Comparison of ENCODE assay signal across 9 cellular contexts in genomic region chr3:46966811-46967210, GRCh38. TPM values are rescaled to one million over a fixed set of nuclear protein-coding genes. Genes with fewer than 3 reads are reported as not detected.
DNase-seq lines count a peak whose midpoint lies in the region; ATAC-seq and TF ChIP-seq lines count a peak whose summit lies in the region.
"Had no signal": no experiment of that assay in that cellular context is flagged by ENCODE, and none has a peak within 500 bp of the region (broad histone marks: within the 10 kb centered on the region; RNA-seq: fewer than 3 reads in every experiment).

No MANE protein-coding gene starts in this region.

- peak overlapping the region; percentile 56; the same call in 1 of the 2 replicates for H3K4me2 ChIP-seq in OCI-LY1 (ENCODE audit: low read length)

- peaks cover 40% of the 10 kb centered on the region for H3K36me3 ChIP-seq in OCI-LY1 (ENCODE audit: insufficient read depth, low read length)
- H3K36me3 ChIP-seq in endodermal cell (ENCODE audit: control insufficient read depth, insufficient read depth, low read length), result peaks cover 51% of the 10 kb centered on the region

- H2AFZ ChIP-seq in OCI-LY1 (ENCODE audit: low read length), result no peak overlapping the region

- peak overlapping the region; percentile 11 for H3K4me3 ChIP-seq in OCI-LY1 (ENCODE audit: low read depth, low read length, poor library complexity, severe bottlenecking)
- no peak overlapping the region for H3K4me3 ChIP-seq in endodermal cell (ENCODE audit: low read length)

- POLR2A ChIA-PET in GM10248 (lab: Yijun Ruan, JAX), result interaction anchor here (0.6 kb wide), 1 partner anchor 13 kb away, joined by 3 read pairs; no protein-coding TSS in a partner anchor

- CTCF ChIA-PET in GM10248 (lab: Yijun Ruan, JAX), result interaction anchor here (1.3 to 3.0 kb wide), 6 partner anchors 8 to 24 kb away, joined by 3 to 14 read pairs (median 4); partner anchors contain the start of gene CCDC12

- H3K79me2 ChIP-seq in OCI-LY1 (ENCODE audit: insufficient read depth, low read length), result peaks cover 82% of the 10 kb centered on the region

- H3K4me1 ChIP-seq in OCI-LY1 (ENCODE audit: insufficient read depth, low read length, severe bottlenecking), result peaks cover 72% of the 10 kb centered on the region
- H3K4me1 ChIP-seq in endodermal cell (ENCODE audit: control insufficient read depth, insufficient read depth, low read length), result peaks cover 9% of the 10 kb centered on the region

- peaks cover 11% of the 10 kb centered on the region for H3K9me3 Mint-ChIP-seq in endodermal cell
- no peaks in the 10 kb centered on the region for H3K9me3 Mint-ChIP-seq in HFFc6

- DNase-seq in GM10248 (ENCODE audit: extremely low spot score) (no peak), endodermal cell (no peak), posterior vena cava (ENCODE audit: low spot score) (peak; percentile 49), HFFc6 (no peak)
- DNase-seq: H7, NCI-H1092 had no signal

- H3K27me3 Mint-ChIP-seq in endodermal cell (ENCODE audit: insufficient read depth), result no peaks in the 10 kb centered on the region
- H3K27me3 Mint-ChIP-seq in HFFc6 (ENCODE audit: insufficient read depth), result no peaks in the 10 kb centered on the region; the same call in 1 of the 2 replicates

- no peaks in the 10 kb centered on the region for H3K9me3 ChIP-seq in OCI-LY1 (ENCODE audit: low read length)
- H3K9me3 ChIP-seq in endodermal cell (ENCODE audit: control insufficient read depth, low read length), result peaks cover 7% of the 10 kb centered on the region

- peak overlapping the region; percentile 51 for H3K27ac ChIP-seq in OCI-LY1 (ENCODE audit: low read depth, low read length, poor library complexity, severe bottlenecking)
- H3K27ac ChIP-seq in endodermal cell (ENCODE audit: low read depth, low read length), result no peak overlapping the region

- H3K4me1 Mint-ChIP-seq in endodermal cell (peaks cover 41% of the 10 kb centered on the region), HFFc6 (ENCODE audit: low read depth) (peaks cover 60% of the 10 kb centered on the region)

- H3K27ac Mint-ChIP-seq in endodermal cell, result peak overlapping the region; percentile 78
- no peak overlapping the region; the same call in 1 of the 2 replicates for H3K27ac Mint-ChIP-seq in HFFc6

- H3K27me3 ChIP-seq in OCI-LY1 (ENCODE audit: insufficient read depth, low read length) (no peaks in the 10 kb centered on the region), endodermal cell (ENCODE audit: control insufficient read depth, insufficient read depth, low read length, poor library complexity, severe bottlenecking) (no peaks in the 10 kb centered on the region)

- H3K9ac ChIP-seq in OCI-LY1 (ENCODE audit: low read length) (peak overlapping the region; percentile 19; the same call in 1 of the 2 replicates), endodermal cell (ENCODE audit: extremely low read depth, low read length, poor library complexity, severe bottlenecking) (no peak overlapping the region)

- no peaks in the 10 kb centered on the region for H3F3A ChIP-seq in OCI-LY1 (ENCODE audit: insufficient read depth, low read length)

- no peaks in the 10 kb centered on the region for H4K20me1 ChIP-seq in OCI-LY1 (ENCODE audit: insufficient read depth, low read length)

- no peaks in the 10 kb centered on the region for H3K9me2 ChIP-seq in OCI-LY1 (ENCODE audit: low read depth, low read length)

- 93 to 100% methylated on average over 4 to 5 of the region's 5 CpGs for WGBS in endodermal cell (ENCODE audit: insufficient coverage in 1 of 2, insufficient read length in 1 of 2), 2 experiments

- H3K36me3 Mint-ChIP-seq in endodermal cell (ENCODE audit: low read depth) (peaks cover 37% of the 10 kb centered on the region), HFFc6 (ENCODE audit: low read depth) (peaks cover 7% of the 10 kb centered on the region; the same call in 1 of the 2 replicates)

- H3K4me3 Mint-ChIP-seq in endodermal cell (no peak overlapping the region), HFFc6 (no peak overlapping the region)

- TF ChIP-seq CTCF in GM10248 (IDR thresholded peaks at IDR 0.05; ENCODE audit: control extremely low read depth, extremely low read depth, low read depth, missing control alignments), result peak; percentile 9
- TF ChIP-seq CTCF in OCI-LY1 (IDR thresholded peaks at IDR 0.05; ENCODE audit: low read length), result peak; percentile 31; the same call in 1 of the 2 replicates
- TF ChIP-seq CTCF in endodermal cell (conservative IDR thresholded peaks at IDR 0.05), result peak; percentile 44
- TF ChIP-seq CTCF in HFFc6 (IDR thresholded peaks at IDR 0.05), result no peak

- intact Hi-C loops in posterior vena cava (cut with DNase I), result no loop called here

- ATAC-seq in GM21737 (IDR thresholded peaks at IDR 0.05; ENCODE audit: unreplicated experiment) (no peak), HG02884 (IDR thresholded peaks at IDR 0.05; ENCODE audit: unreplicated experiment) (no peak)

RNA-seq across cellular contexts. Expression of gene CCDC12, which starts 9.7 kb away (rescaled TPM):
- 10 to 100 TPM; 46.7 to 47.8 TPM for total RNA-seq in endodermal cell
- polyA plus RNA-seq in endodermal cell (2013, experiment 1 of 2), result 44.4 TPM
- polyA plus RNA-seq in endodermal cell (2013, experiment 2 of 2), result 41.1 TPM
- total RNA-seq in posterior vena cava, result 10 to 100 TPM; 21.5 to 26.0 TPM
- total RNA-seq in HFFc6 (2021; fragmentation: NEBNext Ultra II Directional; extraction: Animal tissue kit (Norgen Biotek cat#: 25700)), result 10 to 100 TPM; 21.3 to 27.9 (median 27.2) TPM

RNA-seq across cellular contexts. Expression of gene NBEAL2, which starts 12.7 kb away (rescaled TPM):
- total RNA-seq in endodermal cell, result 10 to 100 TPM; 59.2 to 64.0 TPM
- polyA plus RNA-seq in endodermal cell (2013, experiment 1 of 2), result 22.9 TPM
- polyA plus RNA-seq in endodermal cell (2013, experiment 2 of 2), result 17.8 TPM
- total RNA-seq in posterior vena cava, result 10 to 100 TPM; 26.0 to 33.1 TPM
- 1 to 10 TPM; 5.3 to 7.6 (median 5.8) TPM for total RNA-seq in HFFc6 (2021; fragmentation: NEBNext Ultra II Directional; extraction: Animal tissue kit (Norgen Biotek cat#: 25700))
